ENCODE assay signal across 21 cellular contexts in genomic region chr2:222946700-222947278, GRCh38.
DNase-seq lines count a peak whose midpoint lies in the region; ATAC-seq and TF ChIP-seq lines count a peak whose summit lies in the region.
"Had no signal": no experiment of that assay in that cellular context is flagged by ENCODE, and none has a peak within 500 bp of the region (broad histone marks: within the 10 kb centered on the region; RNA-seq: fewer than 3 reads in every experiment).

No MANE protein-coding gene starts in this region.

- BruUV-seq in IMR-90 (replicated peaks; lab: Mats Ljungman, UMichigan): no TSS peak

- H3K79me1 ChIP-seq in IMR-90 (ENCODE audit: low read depth in 1 of 2, low read length in 2 of 2) (0 out of 4 replicates have a peak, but pooled peaks cover 0 to 4% of the 10 kb centered on the region in 2 experiments), mesendoderm (ENCODE audit: low read length) (no peaks in the 10 kb centered on the region)

- H3K9me3 Mint-ChIP-seq in endodermal cell: no peaks in the 10 kb centered on the region
- H3K9me3 Mint-ChIP-seq: dendritic cell treated with granulocyte-macrophage colony-stimulating factor and Interleukin-4, amounts not matched to agents 40 ng/mL and 50 ng/mL, for 4 days; T-helper 2 cell treated with Interferon-gamma antibody and Interleukin-4, amounts not matched to agents 5 μg/mL and 100 μg/mL, for 36 hours had no signal

- no peak overlapping the region for H3K9ac ChIP-seq in IMR-90 (ENCODE audit: low read depth, low read length)
- no peak overlapping the region for H3K9ac ChIP-seq in endodermal cell (ENCODE audit: extremely low read depth, low read length, poor library complexity, severe bottlenecking)
- no peak overlapping the region for H3K9ac ChIP-seq in mesendoderm (ENCODE audit: low read length)
- no peak overlapping the region for H3K9ac ChIP-seq in MM.1S (ENCODE audit: low read length)

- H2BK120ac ChIP-seq in IMR-90 (ENCODE audit: low read depth, low read length) (peak overlapping the region; percentile 23), mesendoderm (ENCODE audit: low read depth, low read length) (no peak overlapping the region)

- peaks cover 18% of the 10 kb centered on the region for H3K4me1 ChIP-seq in IMR-90 (ENCODE audit: control insufficient read depth, insufficient read depth, low read length)
- H3K4me1 ChIP-seq in endodermal cell (ENCODE audit: control insufficient read depth, insufficient read depth, low read length): no peaks in the 10 kb centered on the region
- H3K4me1 ChIP-seq in mesendoderm (ENCODE audit: control insufficient read depth, low read depth, low read length): no peaks in the 10 kb centered on the region
- peaks cover 27% of the 10 kb centered on the region for H3K4me1 ChIP-seq in MM.1S (ENCODE audit: low read length)
- H3K4me1 ChIP-seq: breast epithelium had no signal

- H3K56ac ChIP-seq in IMR-90 (ENCODE audit: extremely low read depth, insufficient read depth, low read length): no peak overlapping the region
- no peak overlapping the region for H3K56ac ChIP-seq in mesendoderm (ENCODE audit: low read length)

- H3K36me3 Mint-ChIP-seq in endodermal cell (ENCODE audit: low read depth): peaks cover under 1% of the 10 kb centered on the region

- H3K4me3 Mint-ChIP-seq in endodermal cell: no peak overlapping the region
- H3K4me3 Mint-ChIP-seq: dendritic cell treated with granulocyte-macrophage colony-stimulating factor and Interleukin-4, amounts not matched to agents 40 ng/mL and 50 ng/mL, for 4 days; T-helper 2 cell treated with Interferon-gamma antibody and Interleukin-4, amounts not matched to agents 5 μg/mL and 100 μg/mL, for 36 hours had no signal

- H4K20me1 ChIP-seq in IMR-90 (ENCODE audit: insufficient read depth, low read length) (no peaks in the 10 kb centered on the region), MM.1S (ENCODE audit: insufficient read depth, low read length) (no peaks in the 10 kb centered on the region)

- CTCF ChIA-PET in IMR-90 (lab: Yijun Ruan, JAX): interaction anchor here (0.5 to 0.9 kb wide), 2 partner anchors 171 to 256 kb away, joined by 3 read pairs; no protein-coding TSS in a partner anchor

- H3K27me3 Mint-ChIP-seq in endodermal cell (ENCODE audit: insufficient read depth): no peaks in the 10 kb centered on the region
- H3K27me3 Mint-ChIP-seq: dendritic cell treated with granulocyte-macrophage colony-stimulating factor and Interleukin-4, amounts not matched to agents 40 ng/mL and 50 ng/mL, for 4 days had no signal

- no peak overlapping the region for H2AK9ac ChIP-seq in IMR-90 (replicated peaks; ENCODE audit: low read depth, low read length, poor library complexity)

- H3K4me2 ChIP-seq in IMR-90 (ENCODE audit: low read depth, low read length) (no peak overlapping the region), mesendoderm (ENCODE audit: low read length) (no peak overlapping the region), MM.1S (ENCODE audit: low read depth, low read length) (no peak overlapping the region)

- H3F3A ChIP-seq in MM.1S (ENCODE audit: insufficient read depth, low read length): peaks cover 20% of the 10 kb centered on the region

- no peak overlapping the region for H3K18ac ChIP-seq in IMR-90 (ENCODE audit: low read depth, low read length)
- H3K18ac ChIP-seq in mesendoderm (ENCODE audit: low read length): no peak overlapping the region

- H3K79me2 ChIP-seq in mesendoderm (ENCODE audit: control insufficient read depth, insufficient read depth, low read length) (no peaks in the 10 kb centered on the region), MM.1S (ENCODE audit: low read length) (no peaks in the 10 kb centered on the region)

- H3K9me1 ChIP-seq in IMR-90 (ENCODE audit: insufficient read depth, low read length): peaks cover 4% of the 10 kb centered on the region; the same call in 1 of the 2 replicates

- H3K4ac ChIP-seq in IMR-90 (ENCODE audit: low read depth, low read length) (peak overlapping the region; percentile 42; the same call in 1 of the 2 replicates), mesendoderm (ENCODE audit: low read depth, low read length) (no peak overlapping the region)

- peak; percentile 65 for DNase-seq in EH (ENCODE audit: low read depth)
- DNase-seq in IMR-90: peak; percentile 40
- no peak for DNase-seq in endodermal cell
- peak; percentile 21 for DNase-seq in mesendoderm
- no peak for DNase-seq in G401 (ENCODE audit: low spot score)
- no peak for DNase-seq in MM.1S
- DNase-seq: activated CD4-positive, CD25-positive, alpha-beta regulatory T cell treated with anti-CD3 and anti-CD28 coated beads, Interleukin-2, amount 50 U/mL, for 72 hours; left ventricle myocardium inferior; NCI-H1417 treated with DMSO at 0.1 percent for 48 hours; NCI-H2171 treated with DMSO at 0.1 percent for 48 hours; NCI-H69; testis had no signal

- 0 out of 3 replicates have a peak overlapping the region, but pooled peaks have one; percentile 61 for H2BK15ac ChIP-seq in IMR-90 (ENCODE audit: low read depth, low read length)
- H2BK15ac ChIP-seq in mesendoderm (replicated peaks; ENCODE audit: low read depth): no peak overlapping the region

- H3K36me3 ChIP-seq in IMR-90 (ENCODE audit: control insufficient read depth, insufficient read depth, low read length) (no peaks in the 10 kb centered on the region), endodermal cell (ENCODE audit: control insufficient read depth, insufficient read depth, low read length) (no peaks in the 10 kb centered on the region), mesendoderm (ENCODE audit: control insufficient read depth, insufficient read depth, low read length) (no peaks in the 10 kb centered on the region), MM.1S (replicated peaks; ENCODE audit: insufficient read depth, low read length) (no peaks in the 10 kb centered on the region; the same call in 1 of the 2 replicates)
- H3K36me3 ChIP-seq: breast epithelium had no signal

- POLR2A ChIA-PET in IMR-90 (lab: Charles Lee; ENCODE audit: unreplicated experiment): no interaction called here

- H3K9me3 ChIP-seq in IMR-90 (ENCODE audit: control insufficient read depth, insufficient read depth, low read length): no peaks in the 10 kb centered on the region
- no peaks in the 10 kb centered on the region for H3K9me3 ChIP-seq in endodermal cell (ENCODE audit: control insufficient read depth, low read length)
- no peaks in the 10 kb centered on the region for H3K9me3 ChIP-seq in MM.1S (replicated peaks; ENCODE audit: insufficient read depth, low read length)
- H3K9me3 ChIP-seq: breast epithelium, gastroesophageal sphincter, left ventricle myocardium inferior, neutrophil, SJCRH30, testis had no signal

- H3K4me3 ChIP-seq in IMR-90 (ENCODE audit: insufficient read depth, low read depth, low read length) (no peak overlapping the region), endodermal cell (ENCODE audit: low read length) (no peak overlapping the region), mesendoderm (ENCODE audit: low read length) (no peak overlapping the region), MM.1S (ENCODE audit: low read length) (no peak overlapping the region)
- H3K4me3 ChIP-seq: breast epithelium, gastroesophageal sphincter, left ventricle myocardium inferior, SJCRH30, testis had no signal

- intact Hi-C loops in IMR-90 (cut with micrococcal nuclease): no loop called here

- no peaks in the 10 kb centered on the region for H3K9me2 ChIP-seq in MM.1S (replicated peaks; ENCODE audit: insufficient read depth, low read length)

- H3K27me3 ChIP-seq in IMR-90 (ENCODE audit: control insufficient read depth, insufficient read depth, low read length) (no peaks in the 10 kb centered on the region), endodermal cell (ENCODE audit: control insufficient read depth, insufficient read depth, low read length, poor library complexity, severe bottlenecking) (no peaks in the 10 kb centered on the region), mesendoderm (ENCODE audit: insufficient read depth, low read length, poor library complexity) (no peaks in the 10 kb centered on the region), MM.1S (replicated peaks; ENCODE audit: insufficient read depth, low read length) (no peaks in the 10 kb centered on the region)
- H3K27me3 ChIP-seq: breast epithelium, gastroesophageal sphincter, SJCRH30, testis had no signal

- H2BK20ac ChIP-seq in IMR-90 (ENCODE audit: low read depth, low read length): no peak overlapping the region

- H3K27ac Mint-ChIP-seq in endodermal cell: peak overlapping the region; percentile 20
- H3K27ac Mint-ChIP-seq: dendritic cell treated with granulocyte-macrophage colony-stimulating factor and Interleukin-4, amounts not matched to agents 40 ng/mL and 50 ng/mL, for 4 days; T-helper 2 cell treated with Interferon-gamma antibody and Interleukin-4, amounts not matched to agents 5 μg/mL and 100 μg/mL, for 36 hours had no signal

- H4K8ac ChIP-seq in IMR-90 (ENCODE audit: low read depth in 2 of 2, low read length in 2 of 2) (peak overlapping the region in 1 of 2 experiments; percentile 4; a peak in 1 of 4 replicates), mesendoderm (ENCODE audit: low read depth, low read length) (no peak overlapping the region)

- no peak for TF ChIP-seq POLR2A in IMR-90 (IDR thresholded peaks at IDR 0.05; ENCODE audit: low read depth, low read length)

- no peak overlapping the region for H4K91ac ChIP-seq in IMR-90 (ENCODE audit: insufficient read depth, low read depth, low read length)

- H3K27ac ChIP-seq in IMR-90 (ENCODE audit: insufficient read depth, low read length) (no peak overlapping the region), endodermal cell (ENCODE audit: low read depth, low read length) (no peak overlapping the region), mesendoderm (ENCODE audit: low read depth, low read length) (no peak overlapping the region), MM.1S (ENCODE audit: low read length) (no peak overlapping the region)
- H3K27ac ChIP-seq: breast epithelium, C4-2B, gastroesophageal sphincter, left ventricle myocardium inferior, neutrophil, SJCRH30, testis had no signal

- H3K4me1 Mint-ChIP-seq in endodermal cell: no peaks in the 10 kb centered on the region

- H3K14ac ChIP-seq in IMR-90 (replicated peaks; ENCODE audit: low read depth, low read length): 0 out of 2 replicates have a peak overlapping the region, but pooled peaks have one; percentile 7

- H2AFZ ChIP-seq in IMR-90 (replicated peaks; ENCODE audit: low read length, poor library complexity) (no peak overlapping the region), MM.1S (ENCODE audit: low read length) (no peak overlapping the region)

- ATAC-seq in IMR-90 (ENCODE audit: low read depth): no peak
- ATAC-seq in HG02885 (IDR thresholded peaks at IDR 0.05; ENCODE audit: poor library complexity, unreplicated experiment): no peak
- no peak for ATAC-seq in GM21447 (IDR thresholded peaks at IDR 0.05; ENCODE audit: unreplicated experiment)
- ATAC-seq: gastroesophageal sphincter had no signal

- WGBS in IMR-90 (ENCODE audit: extremely low coverage in 2 of 2, insufficient read length in 1 of 2), 2 experiments: no CpG with 5 or more reads among the region's 7 CpGs
- WGBS in endodermal cell (ENCODE audit: insufficient coverage in 1 of 2, insufficient read length in 1 of 2), 2 experiments: 94 to 100% methylated on average over 3 to 5 of the region's 7 CpGs
- no CpG with 5 or more reads among the region's 7 CpGs for WGBS in mesendoderm (ENCODE audit: extremely low coverage, insufficient coverage, low lambda C conversion rate)

- in situ Hi-C loops in IMR-90 (cut with MboI; ENCODE audit: low sequenced_read_pairs): no loop called here
- in situ Hi-C loops in G401 (cut with HindIII; ENCODE audit: low sequenced_read_pairs): no loop called here

- H3K23ac ChIP-seq in IMR-90 (ENCODE audit: low read depth, low read length) (0 out of 2 replicates have a peak overlapping the region, but pooled peaks have one; percentile 11), mesendoderm (ENCODE audit: low read length) (no peak overlapping the region)

- H2BK5ac ChIP-seq in IMR-90 (ENCODE audit: low read depth, low read length, poor library complexity, severe bottlenecking) (no peak overlapping the region), mesendoderm (ENCODE audit: low read length) (no peak overlapping the region)

- TF ChIP-seq RAD21 in IMR-90 (IDR thresholded peaks at IDR 0.05; ENCODE audit: low read length): no peak

- dilution Hi-C loops in IMR-90 (cut with HindIII; ENCODE audit: low sequenced_read_pairs, unreplicated experiment): no loop called here

- TF ChIP-seq CTCF in IMR-90 (conservative IDR thresholded peaks at IDR 0.05; ENCODE audit: low read depth, low read length) (no peak), endodermal cell (conservative IDR thresholded peaks at IDR 0.05) (no peak), MM.1S (IDR thresholded peaks at IDR 0.05; ENCODE audit: low read length) (no peak)

- H2AK5ac ChIP-seq in IMR-90 (ENCODE audit: low read depth, low read length) (peak overlapping the region; percentile 31; the same call in 1 of the 2 replicates), mesendoderm (ENCODE audit: low read length) (no peak overlapping the region)

- H4K5ac ChIP-seq in IMR-90 (ENCODE audit: low read depth, low read length) (no peak overlapping the region; the same call in 1 of the 2 replicates), mesendoderm (ENCODE audit: low read length) (no peak overlapping the region)

Comparison
In these comparisons a context has a peak if more than half of its experiments do, and no peak if none do; other contexts are left out.
1. DNase-seq: peak in EH (single experiment), IMR-90 (single experiment) and mesendoderm (single experiment); none in endodermal cell (single experiment), G401 (single experiment) and MM.1S (single experiment).